ENCODE assay signal across 8 cellular contexts in the genomic region with DNA sequence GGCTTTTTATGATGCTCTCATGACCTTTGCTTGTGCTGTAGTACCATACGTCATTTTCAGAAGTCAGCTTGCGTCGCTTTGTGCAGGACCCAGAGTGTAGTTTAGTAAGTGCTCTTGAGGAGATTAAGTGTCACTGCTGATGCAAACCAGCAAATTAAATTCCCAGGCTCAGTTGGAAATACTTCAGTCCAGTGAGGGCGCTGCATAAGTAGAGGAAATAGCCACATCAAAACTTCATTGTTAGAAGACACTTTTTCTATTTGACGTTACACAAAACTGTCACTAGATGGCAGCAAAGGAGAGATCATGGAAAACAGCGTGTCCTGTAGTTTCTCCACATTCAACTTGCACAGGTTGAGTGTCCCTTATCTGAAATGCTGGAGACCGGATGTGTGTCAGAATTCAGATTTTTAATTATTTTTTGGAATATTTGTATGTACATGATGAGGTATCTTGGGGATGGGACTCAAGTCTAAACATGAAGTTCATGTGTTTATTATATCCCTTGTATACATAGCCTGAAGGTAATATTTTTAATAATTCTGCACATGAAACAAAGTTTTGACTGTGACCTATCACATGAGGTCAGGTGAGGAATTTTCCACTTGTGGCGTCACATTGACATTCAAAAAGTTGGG. TPM values are rescaled to one million over a fixed set of nuclear protein-coding genes. Genes with fewer than 3 reads are reported as not detected.
DNase-seq lines count a peak whose midpoint lies in the region; ATAC-seq and TF ChIP-seq lines count a peak whose summit lies in the region.

No MANE protein-coding gene starts in this region.

- H3K4me1 ChIP-seq in hepatocyte (ENCODE audit: insufficient read depth): peaks cover 3% of the 10 kb centered on the region
- H3K4me1 ChIP-seq in smooth muscle cell (ENCODE audit: low read depth): no peaks in the 10 kb centered on the region

- no peak overlapping the region for H2AFZ ChIP-seq in hepatocyte
- no peak overlapping the region for H2AFZ ChIP-seq in smooth muscle cell (ENCODE audit: low read depth)

- H3K27me3 ChIP-seq in hepatocyte: no peaks in the 10 kb centered on the region
- no peaks in the 10 kb centered on the region for H3K27me3 ChIP-seq in smooth muscle cell (ENCODE audit: low read depth)

- H3K36me3 ChIP-seq in hepatocyte (replicated peaks; ENCODE audit: insufficient read depth, low read depth): no peaks in the 10 kb centered on the region
- H3K36me3 ChIP-seq in smooth muscle cell (ENCODE audit: low read depth): peaks cover 7% of the 10 kb centered on the region

- peak; percentile 86 for ATAC-seq in GM21381 (IDR thresholded peaks at IDR 0.05; ENCODE audit: unreplicated experiment)

- H3K79me2 ChIP-seq in hepatocyte: peaks cover 12% of the 10 kb centered on the region
- peaks cover 15% of the 10 kb centered on the region for H3K79me2 ChIP-seq in smooth muscle cell (ENCODE audit: low read depth)

- H3K4me2 ChIP-seq in hepatocyte (peak overlapping the region; percentile 13), smooth muscle cell (peak overlapping the region; percentile 27)

- no peak overlapping the region for H3K9ac ChIP-seq in smooth muscle cell (ENCODE audit: low read depth)

- 7% methylated on average over 8 of the region's 8 CpGs for WGBS in hepatocyte (ENCODE audit: low lambda C conversion rate, missing lambda C conversion rate)
- WGBS in smooth muscle cell (ENCODE audit: low lambda C conversion rate): 17% methylated on average over 8 of the region's 8 CpGs

- H3K9me3 ChIP-seq in hepatocyte (ENCODE audit: low read depth) (no peaks in the 10 kb centered on the region), smooth muscle cell (replicated peaks; ENCODE audit: low read depth) (no peaks in the 10 kb centered on the region)

- DNase-seq in ELF-1 (ENCODE audit: low read depth, low spot score): peak; percentile 63
- peak; percentile 50 for DNase-seq in HPDE6-E6E7 (ENCODE audit: extremely low spot score)
- peak; percentile 37 for DNase-seq in NCI-H748 treated with DMSO at 0.1 percent for 48 hours (lab: John Stamatoyannopoulos, UW)
- DNase-seq in astrocyte of the cerebellum (ENCODE audit: low read depth): peak; percentile 80
- peak; percentile 86 for DNase-seq in hepatocyte (ENCODE audit: low spot score)
- no peak for DNase-seq in smooth muscle cell (lab: John Stamatoyannopoulos, UW; ENCODE audit: unreplicated experiment)
- no peak for DNase-seq in ecto neural progenitor cell (ENCODE audit: low spot score)

- in situ Hi-C loops in astrocyte of the cerebellum (cut with HindIII; ENCODE audit: low sequenced_read_pairs): no loop called here

- H4K20me1 ChIP-seq in hepatocyte (ENCODE audit: insufficient read depth, poor library complexity, severe bottlenecking) (no peaks in the 10 kb centered on the region), smooth muscle cell (ENCODE audit: low read depth) (no peaks in the 10 kb centered on the region)

- TF ChIP-seq CTCF in astrocyte of the cerebellum (IDR thresholded peaks at IDR 0.05; ENCODE audit: low read depth, low read length, missing control alignments) (peak; percentile 78), hepatocyte (IDR thresholded peaks at IDR 0.05; ENCODE audit: poor library complexity) (peak; percentile 86), smooth muscle cell (IDR thresholded peaks at IDR 0.05; ENCODE audit: borderline replicate concordance, insufficient read depth, poor library complexity, severe bottlenecking) (peak; percentile 72)

- H3K27ac ChIP-seq in hepatocyte: no peak overlapping the region
- H3K27ac ChIP-seq in smooth muscle cell (ENCODE audit: low read depth): no peak overlapping the region

- no peaks in the 10 kb centered on the region for H3F3A ChIP-seq in smooth muscle cell (ENCODE audit: low read depth)

- H3K9me2 ChIP-seq in hepatocyte (replicated peaks; ENCODE audit: insufficient read depth): no peaks in the 10 kb centered on the region

- no peak overlapping the region for H3K4me3 ChIP-seq in astrocyte of the cerebellum (ENCODE audit: low read depth, low read length)
- H3K4me3 ChIP-seq in hepatocyte: no peak overlapping the region
- no peak overlapping the region for H3K4me3 ChIP-seq in smooth muscle cell

RNA-seq across cellular contexts. Expression of a gene that starts 7.9 kb away (rescaled TPM):
- total RNA-seq in hepatocyte: 32.2 and 41.7 TPM in 2 replicates
- polyA plus RNA-seq in hepatocyte: 20.5 and 25.9 TPM in 2 replicates
- 38.9 and 42.6 TPM in 2 replicates for total RNA-seq in smooth muscle cell
- 30.7 and 31.3 TPM in 2 replicates for polyA plus RNA-seq in smooth muscle cell

RNA-seq across cellular contexts. Expression of a gene that starts 30.0 kb away (rescaled TPM):
- 24.0 and 30.6 TPM in 2 replicates for total RNA-seq in hepatocyte
- polyA plus RNA-seq in hepatocyte: 45.6 and 54.7 TPM in 2 replicates
- 10.1 and 13.2 TPM in 2 replicates for total RNA-seq in smooth muscle cell
- 12.9 and 18.8 TPM in 2 replicates for polyA plus RNA-seq in smooth muscle cell

RNA-seq across cellular contexts. Expression of a gene that starts 49.0 kb away (rescaled TPM):
- total RNA-seq in hepatocyte (19.2 and 23.5 TPM in 2 replicates), smooth muscle cell (6.5 and 8.3 TPM in 2 replicates)
- polyA plus RNA-seq in hepatocyte (20.1 and 26.8 TPM in 2 replicates), smooth muscle cell (13.0 and 14.8 TPM in 2 replicates)

Comparison
In these comparisons a context has a peak if more than half of its experiments do, and no peak if none do; other contexts are left out.
1. DNase-seq: peak in ELF-1 (single experiment), HPDE6-E6E7 (single experiment), NCI-H748 treated with DMSO at 0.1 percent for 48 hours (single experiment), astrocyte of the cerebellum (single experiment) and hepatocyte (single experiment); none in smooth muscle cell (single experiment) and ecto neural progenitor cell (single experiment).
2. Peak in every context shown above with its lines, with median percentiles within 50 percentile points of each other: CTCF ChIP-seq.